Comparison of ENCODE assay signal across 8 cellular contexts in the genomic region with DNA sequence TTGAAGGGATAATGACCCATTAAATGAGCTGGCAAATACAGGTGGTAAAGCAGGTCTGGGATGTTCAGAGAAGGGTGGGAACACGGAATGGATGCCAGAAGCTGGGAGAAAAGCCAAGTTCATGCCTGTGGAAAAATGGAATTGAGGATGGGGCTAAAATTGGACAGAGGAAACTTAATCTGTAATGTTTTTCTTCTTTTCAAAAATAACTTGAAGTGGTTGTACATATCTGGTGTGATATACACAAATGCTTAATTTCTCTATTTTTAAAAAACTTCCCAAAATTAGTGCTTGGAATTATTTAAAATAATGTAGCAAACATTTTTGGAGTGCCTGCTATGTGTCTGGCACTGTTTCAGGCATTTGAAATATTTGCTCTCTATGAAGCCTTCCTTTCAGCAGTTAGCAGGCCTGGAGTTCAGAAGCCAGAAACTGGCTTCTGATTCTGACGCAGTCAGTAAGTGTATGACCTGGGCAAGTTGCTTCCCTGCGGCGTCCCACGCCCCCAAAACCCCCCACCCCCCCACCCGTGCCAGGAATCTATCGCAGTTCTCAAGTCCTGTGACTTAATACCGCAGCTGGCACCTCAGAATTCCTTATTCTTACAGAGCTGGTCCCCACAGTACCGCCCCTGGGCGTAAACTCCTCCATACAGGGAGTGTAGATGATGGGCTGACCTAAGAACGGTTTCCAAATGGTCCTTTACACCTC. TPM values are rescaled to one million over a fixed set of nuclear protein-coding genes. Genes with fewer than 3 reads are reported as not detected.
DNase-seq lines count a peak whose midpoint lies in the region; ATAC-seq lines count a peak whose summit lies in the region.

No MANE protein-coding gene starts in this region.

- no peaks in the 10 kb centered on the region for H3K27me3 ChIP-seq in CD4-positive, alpha-beta memory T cell (ENCODE audit: insufficient read depth, low read length)
- H3K27me3 ChIP-seq in muscle layer of duodenum (ENCODE audit: low read depth, low read length): peaks cover 4% of the 10 kb centered on the region

- peaks cover 33% of the 10 kb centered on the region for H3K4me1 ChIP-seq in CD4-positive, alpha-beta memory T cell (ENCODE audit: insufficient read depth, low read length)
- peaks cover 9 to 22% of the 10 kb centered on the region in 2 donors for H3K4me1 ChIP-seq in muscle layer of duodenum (ENCODE audit: control insufficient read depth in 1 of 2, insufficient read depth in 2 of 2, low read length in 2 of 2)

- H3K9me3 ChIP-seq in CD4-positive, alpha-beta memory T cell (ENCODE audit: control insufficient read depth in 1 of 2, low read length in 2 of 2): no peaks in the 10 kb centered on the region
- H3K9me3 ChIP-seq in muscle layer of duodenum (ENCODE audit: control insufficient read depth in 1 of 2, low read length in 2 of 2): no peaks in the 10 kb centered on the region

- peak overlapping the region; percentile 90 to 96 (median 94) for H3K4me3 Mint-ChIP-seq in CD4-positive, alpha-beta memory T cell

- H3K9me3 Mint-ChIP-seq in CD4-positive, alpha-beta memory T cell: peaks cover 0 to 5% (median 0%) of the 10 kb centered on the region in 8 donors

- CTCF ChIA-PET in CD4-positive, alpha-beta memory T cell (lab: Charles Lee; ENCODE audit: partially characterized antibody): interaction anchor here (1.5 to 4.0 kb wide), 2 partner anchors 24 to 26 kb away, joined by 4 to 25 read pairs; no protein-coding TSS in a partner anchor

- peak overlapping the region; percentile 79 for H3K27ac ChIP-seq in CD4-positive, alpha-beta memory T cell (ENCODE audit: low read depth, low read length)
- H3K27ac ChIP-seq in cingulate gyrus (ENCODE audit: low read depth, low read length): peak overlapping the region; percentile 80
- peak overlapping the region; percentile 78 for H3K27ac ChIP-seq in muscle layer of duodenum (ENCODE audit: low read length)

- peaks cover 0 to 3% of the 10 kb centered on the region in 2 donors for H3K27me3 Mint-ChIP-seq in CD4-positive, alpha-beta memory T cell

- H3K4me3 ChIP-seq in CD4-positive, alpha-beta memory T cell (ENCODE audit: low read length in 2 of 2): peak overlapping the region; percentile 85 to 93
- peak overlapping the region; percentile 85 to 95 for H3K4me3 ChIP-seq in muscle layer of duodenum (ENCODE audit: low read depth in 1 of 2, low read length in 2 of 2)

- POLR2A ChIA-PET in CD4-positive, alpha-beta memory T cell (lab: Charles Lee; ENCODE audit: partially characterized antibody): interaction anchor here (0.6 to 2.5 kb wide), 13 partner anchors 11 to 1827 kb away, joined by 3 to 13 read pairs (median 5); partner anchors contain the start of gene KLHL7

- peak overlapping the region; percentile 73 to 100 (median 97) for H3K27ac Mint-ChIP-seq in CD4-positive, alpha-beta memory T cell

- H3K36me3 ChIP-seq in CD4-positive, alpha-beta memory T cell (ENCODE audit: insufficient read depth, low read length): peaks cover 8% of the 10 kb centered on the region
- H3K36me3 ChIP-seq in muscle layer of duodenum (ENCODE audit: control insufficient read depth in 1 of 2, insufficient read depth in 2 of 2, low read length in 2 of 2): no peaks in the 10 kb centered on the region

- intact Hi-C loops in CD4-positive, alpha-beta memory T cell (cut with micrococcal nuclease): loop anchor here (2.0 to 10.0 kb wide), 3 partner anchors 49 to 473 kb away; partner anchors contain the start of genes FAM221A and TOMM7

- no peak for DNase-seq in CD4-positive, alpha-beta memory T cell
- peak; percentile 69 for DNase-seq in M059J (ENCODE audit: low read depth)
- DNase-seq in NCI-H1105 treated with DMSO at 0.1 percent for 48 hours (lab: John Stamatoyannopoulos, UW): no peak
- DNase-seq in activated gamma-delta T cell treated with Interleukin-2 at 50 U/mL for 16 hours: no peak
- no peak for DNase-seq in NCI-H748 treated with DMSO at 0.1 percent for 48 hours (lab: John Stamatoyannopoulos, UW)

- ATAC-seq in GM19397 (IDR thresholded peaks at IDR 0.05; ENCODE audit: unreplicated experiment): no peak

- peaks cover 27 to 51% (median 41%) of the 10 kb centered on the region in 4 donors for H3K4me1 Mint-ChIP-seq in CD4-positive, alpha-beta memory T cell

- H3K36me3 Mint-ChIP-seq in CD4-positive, alpha-beta memory T cell: peaks cover 12 to 28% of the 10 kb centered on the region in 2 donors

RNA-seq across cellular contexts. Expression of gene MALSU1, which starts 0.8 kb away (rescaled TPM):
- 10 to 100 TPM; 39.3 to 46.5 TPM for total RNA-seq in CD4-positive, alpha-beta memory T cell
- 10 to 100 TPM; 56.0 to 82.5 TPM for polyA plus RNA-seq in CD4-positive, alpha-beta memory T cell
- 93.4 and 148 TPM in 2 replicates for total RNA-seq in M059J (2014; rRNA removed; shearing (Covaris generic))

RNA-seq across cellular contexts. Expression of gene GPNMB, which starts 51.7 kb away (rescaled TPM):
- total RNA-seq in CD4-positive, alpha-beta memory T cell: 10 to 100 TPM; 32.5 to 36.6 TPM
- polyA plus RNA-seq in CD4-positive, alpha-beta memory T cell: not detected
- total RNA-seq in M059J (2014; rRNA removed; shearing (Covaris generic)): 11.0 and 11.3 TPM in 2 replicates
